Comparison of ENCODE assay signal across 14 cellular contexts in the genomic region with DNA sequence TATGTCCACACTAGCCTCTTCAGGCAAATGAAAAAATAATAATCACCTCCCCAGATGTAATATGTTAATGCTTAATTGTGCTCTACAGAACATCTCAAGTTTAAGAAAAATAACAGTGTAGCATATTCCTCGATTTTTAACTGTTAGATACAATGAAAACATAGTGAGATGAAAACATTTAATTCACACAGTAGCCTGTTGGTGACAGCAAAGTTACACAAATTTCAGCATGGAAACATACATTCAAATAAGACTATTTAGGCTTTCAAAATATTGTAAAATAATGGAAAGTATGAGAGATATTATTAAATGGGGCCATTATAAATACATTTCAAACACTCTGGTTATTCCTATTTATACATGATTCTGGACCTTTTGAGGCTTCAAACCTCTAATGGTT.
DNase-seq lines count a peak whose midpoint lies in the region; ATAC-seq, FAIRE-seq and TF ChIP-seq lines count a peak whose summit lies in the region.
"Had no signal": no experiment of that assay in that cellular context is flagged by ENCODE, and none has a peak within 500 bp of the region (broad histone marks: within the 10 kb centered on the region; RNA-seq: fewer than 3 reads in every experiment).

No MANE protein-coding gene starts in this region.

- no peak overlapping the region for H3K4me3 Mint-ChIP-seq in effector memory CD8-positive, alpha-beta T cell
- H3K4me3 Mint-ChIP-seq: activated naive CD8-positive, alpha-beta T cell treated with anti-CD3 and anti-CD28 coated beads, Interleukin-2, amount 10 ng/mL, durations not matched to agents 7 days and 5 days; CD4-positive, CD25-positive, alpha-beta regulatory T cell had no signal

- no peaks in the 10 kb centered on the region for H4K20me1 ChIP-seq in mammary epithelial cell (ENCODE audit: insufficient read depth, low read length)

- H3K4me1 Mint-ChIP-seq in effector memory CD8-positive, alpha-beta T cell (ENCODE audit: low read depth in 2 of 2), result no peaks in the 10 kb centered on the region
- H3K4me1 Mint-ChIP-seq: activated naive CD8-positive, alpha-beta T cell treated with anti-CD3 and anti-CD28 coated beads, Interleukin-2, amount 10 ng/mL, durations not matched to agents 7 days and 5 days; CD4-positive, CD25-positive, alpha-beta regulatory T cell had no signal

- no peak for DNase-seq in D721Med (ENCODE audit: insufficient read length, low spot score)
- peak; percentile 37 for DNase-seq in NCI-H460 (ENCODE audit: extremely low read depth, low read depth)
- DNase-seq in mammary epithelial cell, result no peak
- peak; percentile 6 for DNase-seq in medulla oblongata (ENCODE audit: extremely low spot score)
- DNase-seq in kidney glomerular epithelial cell (lab: John Stamatoyannopoulos, UW), result no peak
- no peak for DNase-seq in stimulated activated CD4-positive, alpha-beta T cell treated with anti-CD3 and anti-CD28 coated beads, Interleukin-1b, Interleukin-23, amount 100 ng/mL, for 48 hours
- no peak for DNase-seq in effector memory CD8-positive, alpha-beta T cell
- no peak for DNase-seq in NCI-H2081 treated with DMSO at 0.1 percent for 48 hours (lab: John Stamatoyannopoulos, UW)
- DNase-seq: activated naive CD8-positive, alpha-beta T cell treated with anti-CD3 and anti-CD28 coated beads, Interleukin-2, amount 10 ng/mL, durations not matched to agents 7 days and 5 days; CD4-positive, CD25-positive, alpha-beta regulatory T cell; effector CD4-positive, alpha-beta T cell; Peyer's patch had no signal

- no TSS peak for BruUV-seq in mammary epithelial cell (replicated peaks; lab: Mats Ljungman, UMichigan)

- CTCF ChIA-PET in mammary epithelial cell (lab: Charles Lee; ENCODE audit: low non-redundant PET), result no interaction called here

- TF ChIP-seq CTCF in D721Med (IDR thresholded peaks at IDR 0.05; ENCODE audit: insufficient read depth, missing control alignments) (peak; percentile 73), mammary epithelial cell (conservative IDR thresholded peaks at IDR 0.05 in 1 of 2, IDR thresholded peaks at IDR 0.05 in 1 of 2; ENCODE audit: extremely low read depth in 1 of 2, insufficient read depth in 1 of 2, low read depth in 1 of 2, low read length in 2 of 2) (peak; percentile 33 to 46)

- H3K36me3 Mint-ChIP-seq in effector memory CD8-positive, alpha-beta T cell (ENCODE audit: insufficient read depth), result no peaks in the 10 kb centered on the region
- H3K36me3 Mint-ChIP-seq: activated naive CD8-positive, alpha-beta T cell treated with anti-CD3 and anti-CD28 coated beads, Interleukin-2, amount 10 ng/mL, durations not matched to agents 7 days and 5 days; CD4-positive, CD25-positive, alpha-beta regulatory T cell had no signal

- FAIRE-seq in D721Med (lab: Jason Lieb, UNC), result peak; percentile 64

- H3K4me1 ChIP-seq in mammary epithelial cell (ENCODE audit: insufficient read depth, low read length), result no peaks in the 10 kb centered on the region
- H3K4me1 ChIP-seq: Peyer's patch, suprapubic skin had no signal

- no peaks in the 10 kb centered on the region for H3K9me3 ChIP-seq in mammary epithelial cell (replicated peaks; ENCODE audit: insufficient read depth, low read length)
- H3K9me3 ChIP-seq: Peyer's patch, suprapubic skin had no signal

- no peak overlapping the region for H3K4me3 ChIP-seq in mammary epithelial cell (replicated peaks in 1 of 3; ENCODE audit: insufficient read depth in 1 of 3, low read depth in 2 of 3, low read length in 3 of 3)
- H3K4me3 ChIP-seq: Peyer's patch, suprapubic skin had no signal

- peaks cover 10 to 16% of the 10 kb centered on the region in 2 donors for H3K9me3 Mint-ChIP-seq in effector memory CD8-positive, alpha-beta T cell
- H3K9me3 Mint-ChIP-seq: activated naive CD8-positive, alpha-beta T cell treated with anti-CD3 and anti-CD28 coated beads, Interleukin-2, amount 10 ng/mL, durations not matched to agents 7 days and 5 days had no signal

- no peaks in the 10 kb centered on the region for H3K36me3 ChIP-seq in mammary epithelial cell (ENCODE audit: insufficient read depth, low read length)
- H3K36me3 ChIP-seq: Peyer's patch, suprapubic skin had no signal

- no peaks in the 10 kb centered on the region for H3K27me3 Mint-ChIP-seq in effector memory CD8-positive, alpha-beta T cell
- H3K27me3 Mint-ChIP-seq: activated naive CD8-positive, alpha-beta T cell treated with anti-CD3 and anti-CD28 coated beads, Interleukin-2, amount 10 ng/mL, durations not matched to agents 7 days and 5 days had no signal

- dilution Hi-C loops in mammary epithelial cell (cut with HindIII; ENCODE audit: low sequenced_read_pairs), result no loop called here

- H3K4me2 ChIP-seq in mammary epithelial cell (ENCODE audit: insufficient read depth, low read depth, low read length), result no peak overlapping the region

- no peak overlapping the region for H3K9ac ChIP-seq in mammary epithelial cell (ENCODE audit: insufficient read depth, low read length)

- H2AFZ ChIP-seq in mammary epithelial cell (ENCODE audit: low read depth, low read length), result no peak overlapping the region

- H3K27ac ChIP-seq in mammary epithelial cell (ENCODE audit: insufficient read depth, low read depth, low read length), result no peak overlapping the region
- H3K27ac ChIP-seq: Peyer's patch, suprapubic skin had no signal

- H3K27me3 ChIP-seq in mammary epithelial cell (ENCODE audit: insufficient read depth, low read length), result no peaks in the 10 kb centered on the region
- H3K27me3 ChIP-seq: Peyer's patch, suprapubic skin had no signal

- intact Hi-C loops in mammary epithelial cell (cut with micrococcal nuclease), result loop anchor here (1.0 kb wide), 2 partner anchors 427 to 456 kb away; no protein-coding TSS in a partner anchor

- in situ Hi-C loops in mammary epithelial cell (cut with MboI; ENCODE audit: low sequenced_read_pairs in 2 of 2), result loop anchor here in 1 of 2 donors (25.0 kb wide), 1 partner anchor 439 kb away; no protein-coding TSS in a partner anchor

- H3K79me2 ChIP-seq in mammary epithelial cell (ENCODE audit: insufficient read depth, low read length), result no peaks in the 10 kb centered on the region

- WGBS in mammary epithelial cell (ENCODE audit: low coverage, missing lambda C conversion rate), result 0% methylated on average over 1 of the region's 1 CpG

- no peak overlapping the region for H3K27ac Mint-ChIP-seq in effector memory CD8-positive, alpha-beta T cell
- H3K27ac Mint-ChIP-seq: activated naive CD8-positive, alpha-beta T cell treated with anti-CD3 and anti-CD28 coated beads, Interleukin-2, amount 10 ng/mL, durations not matched to agents 7 days and 5 days; CD4-positive, CD25-positive, alpha-beta regulatory T cell had no signal

- ATAC-seq in effector memory CD8-positive, alpha-beta T cell (replicated peaks), result no peak
- ATAC-seq: sciatic nerve had no signal

Comparison
In these comparisons a context has a peak if more than half of its experiments do, and no peak if none do; other contexts are left out.
1. DNase-seq: peak in NCI-H460 (single experiment) and medulla oblongata (single experiment); none in D721Med (single experiment), mammary epithelial cell (single experiment), kidney glomerular epithelial cell (single experiment), stimulated activated CD4-positive, alpha-beta T cell treated with anti-CD3 and anti-CD28 coated beads, Interleukin-1b, Interleukin-23, amount 100 ng/mL, for 48 hours (single experiment), effector memory CD8-positive, alpha-beta T cell (0 of 3) and NCI-H2081 treated with DMSO at 0.1 percent for 48 hours (single experiment).